Comparison of ENCODE assay signal across 26 cellular contexts in genomic region chr5:97623441-97623840, GRCh38.
"Had no signal": no experiment of that assay in that cellular context is flagged by ENCODE, and none has a peak within 500 bp of the region (broad histone marks: within the 10 kb centered on the region; RNA-seq: fewer than 3 reads in every experiment).

No MANE protein-coding gene starts in this region.

- H3K4me1 ChIP-seq: breast epithelium, foreskin keratinocyte, pancreas, prostate gland had no signal

- H3K4me3 Mint-ChIP-seq: activated B cell treated with CpG ODN at 0.5 μM for 24 hours; activated CD4-positive, alpha-beta T cell treated with anti-CD3 and anti-CD28 coated beads for 36 hours; activated T-cell treated with anti-CD3 and anti-CD28 coated beads, Interleukin-2, amount 50 U/mL, for 72 hours; mesothelial cell of epicardium; naive thymus-derived CD4-positive, alpha-beta T cell; T-helper 17 cell had no signal

- H3K27me3 ChIP-seq: breast epithelium, esophagus muscularis mucosa, foreskin keratinocyte, heart left ventricle, pancreas, tibial nerve had no signal

- H3K4me3 ChIP-seq: breast epithelium, esophagus muscularis mucosa, heart left ventricle, pancreas, prostate gland, tibial nerve had no signal

- H3K36me3 ChIP-seq: breast epithelium, esophagus muscularis mucosa, heart left ventricle, pancreas, prostate gland, tibial nerve had no signal

- H3K36me3 Mint-ChIP-seq: activated naive CD4-positive, alpha-beta T cell treated with anti-CD3 and anti-CD28 coated beads, Interleukin-2, amount 50 U/mL, for 72 hours; mesothelial cell of epicardium; naive thymus-derived CD4-positive, alpha-beta T cell had no signal

- H3K9me3 ChIP-seq: esophagus muscularis mucosa, pancreas, prostate gland had no signal

- H3K27me3 Mint-ChIP-seq: activated B cell treated with CpG ODN at 0.5 μM for 24 hours; activated CD4-positive, alpha-beta T cell treated with anti-CD3 and anti-CD28 coated beads for 36 hours; T-helper 17 cell had no signal

- H3K27ac ChIP-seq: breast epithelium, esophagus muscularis mucosa, foreskin keratinocyte, heart left ventricle, pancreas, prostate gland, tibial nerve had no signal

- DNase-seq: activated B cell treated with CpG ODN at 0.5 μM for 24 hours; activated CD4-positive, alpha-beta T cell treated with anti-CD3 and anti-CD28 coated beads for 36 hours; activated CD4-positive, alpha-beta T cell treated with anti-CD3 and anti-CD28 coated beads, Interleukin-2, amount 50 U/mL, for 4 hours; activated naive CD4-positive, alpha-beta T cell; activated T-cell treated with anti-CD3 and anti-CD28 coated beads for 4 hours; activated T-cell treated with anti-CD3 and anti-CD28 coated beads, Interleukin-2, amount 50 U/mL, for 72 hours; central memory CD4-positive, alpha-beta T cell; foreskin keratinocyte; hypothalamus; islet precursor cell; left cardiac atrium; mammary epithelial cell; naive thymus-derived CD4-positive, alpha-beta T cell; nucleus accumbens; pancreas; retina; stimulated activated naive CD4-positive, alpha-beta T cell treated with Interleukin-2 at 50 U/mL for 16 hours; SW 1271; T-helper 17 cell had no signal

- ATAC-seq: activated CD4-positive, alpha-beta T cell treated with anti-CD3 and anti-CD28 coated beads for 36 hours; activated naive CD4-positive, alpha-beta T cell treated with anti-CD3 and anti-CD28 coated beads, Interleukin-2, amount 50 U/mL, for 72 hours; activated T-cell treated with anti-CD3 and anti-CD28 coated beads, Interleukin-2, amount 50 U/mL, for 72 hours; foreskin keratinocyte; heart left ventricle; left cardiac atrium; naive thymus-derived CD4-positive, alpha-beta T cell; pancreas; T-helper 17 cell had no signal

- H3K27ac Mint-ChIP-seq: activated B cell treated with CpG ODN at 0.5 μM for 24 hours; activated CD4-positive, alpha-beta T cell treated with anti-CD3 and anti-CD28 coated beads for 36 hours; activated naive CD4-positive, alpha-beta T cell treated with anti-CD3 and anti-CD28 coated beads, Interleukin-2, amount 50 U/mL, for 72 hours; activated T-cell treated with anti-CD3 and anti-CD28 coated beads, Interleukin-2, amount 50 U/mL, for 72 hours; mesothelial cell of epicardium; naive thymus-derived CD4-positive, alpha-beta T cell; T-helper 17 cell had no signal

- H3K4me1 Mint-ChIP-seq: activated B cell treated with CpG ODN at 0.5 μM for 24 hours; activated CD4-positive, alpha-beta T cell treated with anti-CD3 and anti-CD28 coated beads for 36 hours; mesothelial cell of epicardium; naive thymus-derived CD4-positive, alpha-beta T cell; T-helper 17 cell had no signal
